Comparison of ENCODE assay signal across 1 cellular context in the genomic region with DNA sequence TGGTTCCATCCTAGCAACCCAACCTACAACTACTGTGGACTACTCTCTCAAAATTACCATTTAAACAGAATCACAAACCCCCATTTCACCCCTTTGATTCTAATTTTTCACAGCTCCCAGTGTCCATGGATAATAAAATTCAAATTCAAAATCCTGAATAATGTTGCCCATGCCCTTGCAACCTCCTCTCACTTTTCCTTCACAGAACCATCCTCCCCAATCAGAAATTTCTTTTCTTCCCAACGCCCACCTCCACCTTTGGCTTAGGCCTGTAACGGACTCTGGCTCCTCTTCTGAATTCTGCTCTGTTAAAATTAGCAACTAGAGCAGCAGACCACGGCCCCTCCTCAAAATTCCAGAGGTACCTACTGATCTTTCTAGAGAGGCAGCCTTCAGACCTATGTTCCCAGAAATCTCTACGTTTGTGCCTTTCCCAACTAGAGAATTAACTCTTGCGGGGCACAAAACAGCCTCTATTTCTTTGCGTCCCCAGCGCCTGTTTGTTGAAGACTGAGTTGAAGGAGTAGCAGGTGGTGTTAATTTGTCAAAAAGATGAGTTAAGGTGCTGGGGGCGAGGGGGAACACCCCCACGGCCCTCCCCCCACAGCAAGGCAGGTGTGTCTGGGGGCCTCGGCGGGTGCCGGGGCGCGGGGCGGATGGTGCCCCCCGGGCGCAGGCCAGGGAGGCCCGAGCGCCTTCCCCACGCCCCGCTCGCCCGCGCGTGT.
TF ChIP-seq lines count a peak whose summit lies in the region.

No MANE protein-coding gene starts in this region.

TF ChIP-seq in A549, 52 proteins besides CTCF, POLR2A, EP300 and RAD21 (continued from another document):
- TF ChIP-seq, protein P1, sequence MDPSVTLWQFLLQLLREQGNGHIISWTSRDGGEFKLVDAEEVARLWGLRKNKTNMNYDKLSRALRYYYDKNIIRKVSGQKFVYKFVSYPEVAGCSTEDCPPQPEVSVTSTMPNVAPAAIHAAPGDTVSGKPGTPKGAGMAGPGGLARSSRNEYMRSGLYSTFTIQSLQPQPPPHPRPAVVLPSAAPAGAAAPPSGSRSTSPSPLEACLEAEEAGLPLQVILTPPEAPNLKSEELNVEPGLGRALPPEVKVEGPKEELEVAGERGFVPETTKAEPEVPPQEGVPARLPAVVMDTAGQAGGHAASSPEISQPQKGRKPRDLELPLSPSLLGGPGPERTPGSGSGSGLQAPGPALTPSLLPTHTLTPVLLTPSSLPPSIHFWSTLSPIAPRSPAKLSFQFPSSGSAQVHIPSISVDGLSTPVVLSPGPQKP (IDR thresholded peaks at IDR 0.05; ENCODE audit: low read depth, low read length), result no peak
- TF ChIP-seq HOXB13 (CRISPR knock-in tag; IDR thresholded peaks at IDR 0.05; ENCODE audit: low read depth) (no peak), MYC (IDR thresholded peaks at IDR 0.05; ENCODE audit: borderline replicate concordance, low read length) (no peak), PBX3 (IDR thresholded peaks at IDR 0.05) (no peak), MAZ (IDR thresholded peaks at IDR 0.05; ENCODE audit: borderline replicate concordance, low read depth, low read length) (0 out of 2 replicates have a peak, but pooled peaks have one; percentile 52)
